In genomic region chr2:119683074-119683716, GRCh38 we compare ENCODE assay signal across 19 cellular contexts. TPM values are rescaled to one million over a fixed set of nuclear protein-coding genes. Genes with fewer than 3 reads are reported as not detected.
A peak's percentile ranks its signal among the peaks of the same experiment; 100 is the strongest.
DNase-seq lines count a peak whose midpoint lies in the region; ATAC-seq, FAIRE-seq and TF ChIP-seq lines count a peak whose summit lies in the region.
"Had no signal": no experiment of that assay in that cellular context is flagged by ENCODE, and none has a peak within 500 bp of the region (broad histone marks: within the 10 kb centered on the region; RNA-seq: fewer than 3 reads in every experiment).

No MANE protein-coding gene starts in this region.

- TF ChIP-seq CTCF in GM23338 (conservative IDR thresholded peaks at IDR 0.05; ENCODE audit: low read depth in 2 of 2) = no peak
- no peak for TF ChIP-seq CTCF in GM12878 (IDR thresholded peaks at IDR 0.05 in 2 of 3, conservative IDR thresholded peaks at IDR 0.05 in 1 of 3; ENCODE audit: control insufficient read depth in 2 of 3, extremely low read depth in 1 of 3, insufficient read depth in 1 of 3, low read depth in 3 of 3, low read length in 3 of 3)
- TF ChIP-seq CTCF in neural cell (IDR thresholded peaks at IDR 0.05; ENCODE audit: poor library complexity, severe bottlenecking) = no peak

- H3K27me3 ChIP-seq in GM23338 (ENCODE audit: insufficient read depth) (no peaks in the 10 kb centered on the region), GM12878 (replicated peaks in 1 of 2; ENCODE audit: control insufficient read depth in 2 of 2, insufficient read depth in 2 of 2, low read length in 1 of 2) (no peaks in the 10 kb centered on the region), neural cell (ENCODE audit: insufficient read depth, low read depth, low read length) (no peaks in the 10 kb centered on the region)
- H3K27me3 ChIP-seq: pancreas, Peyer's patch, transverse colon had no signal

- ATAC-seq in GM23338 (no peak; the same call in 2 of the 3 replicates), GM12878 (no peak), HG03571 (IDR thresholded peaks at IDR 0.05; ENCODE audit: unreplicated experiment) (no peak), HG03159 (IDR thresholded peaks at IDR 0.05; ENCODE audit: unreplicated experiment) (no peak)
- ATAC-seq: activated T-cell treated with anti-CD3 and anti-CD28 coated beads, Interleukin-2, amount 50 U/mL, for 4 hours; left colon; pancreas had no signal

- H3K27ac ChIP-seq in GM23338 (ENCODE audit: low read depth) (no peak overlapping the region), GM12878 (ENCODE audit: control insufficient read depth, insufficient read depth) (no peak overlapping the region), neural cell (ENCODE audit: low read length) (no peak overlapping the region)
- H3K27ac ChIP-seq: pancreas, Peyer's patch, transverse colon had no signal

- H3K9ac ChIP-seq in GM12878 (ENCODE audit: control insufficient read depth, insufficient read depth, low read length) (no peak overlapping the region), neural cell (ENCODE audit: low read length) (no peak overlapping the region)

- RAD21 ChIA-PET in GM12878 (lab: Charles Lee; ENCODE audit: unreplicated experiment) = no interaction called here

- 85% methylated on average over 7 of the region's 7 CpGs for WGBS in GM12878 (ENCODE audit: insufficient coverage, insufficient replicate concordance, low lambda C conversion rate, missing lambda C conversion rate)

- peak; percentile 25; the same call in 1 of the 2 replicates for TF ChIP-seq POLR2A in GM12878 (IDR thresholded peaks at IDR 0.05; ENCODE audit: low read depth, low read length)

- H3K36me3 Mint-ChIP-seq in GM23338 (ENCODE audit: low read depth) = peaks cover 30% of the 10 kb centered on the region

- H3K4me3 ChIP-seq in GM23338 (no peak overlapping the region), GM12878 (no peak overlapping the region), neural cell (ENCODE audit: low read length) (peak overlapping the region; percentile 34)
- H3K4me3 ChIP-seq: pancreas, Peyer's patch, transverse colon had no signal

- H3K4me1 Mint-ChIP-seq in GM23338 = peaks cover 42% of the 10 kb centered on the region

- no peak for DNase-seq in GM23338 (ENCODE audit: low spot score)
- peak; percentile 33 for DNase-seq in NCI-H2171 (lab: John Stamatoyannopoulos, UW)
- DNase-seq in GM12878 (ENCODE audit: low read depth, low spot score) = no peak
- no peak for DNase-seq in midbrain (lab: John Stamatoyannopoulos, UW)
- no peak for DNase-seq in stimulated activated CD4-positive, alpha-beta T cell treated with anti-CD3 and anti-CD28 coated beads, Interleukin-2, amount 100 ng/mL, for 48 hours
- DNase-seq: activated CD4-positive, alpha-beta T cell treated with anti-CD3 and anti-CD28 coated beads, Interleukin-2, amount 50 U/mL, for 1 hour; activated T-cell treated with anti-CD3 and anti-CD28 coated beads, Interleukin-2, amount 50 U/mL, for 4 hours; AML-193; left colon; NCI-H2029 treated with DMSO at 0.1 percent for 48 hours; Peyer's patch; small intestine; transverse colon had no signal

- POLR2A ChIA-PET in GM12878 (lab: Charles Lee) = no interaction called here

- H3K4me1 ChIP-seq in GM23338 (ENCODE audit: insufficient read depth) (peaks cover 5% of the 10 kb centered on the region; the same call in 1 of the 2 replicates), GM12878 (ENCODE audit: control insufficient read depth, insufficient read depth, low read length) (peaks cover 7% of the 10 kb centered on the region)

- TF ChIP-seq EP300 in GM12878 (IDR thresholded peaks at IDR 0.05; ENCODE audit: borderline replicate concordance in 1 of 2, control insufficient read depth in 1 of 2, low read depth in 2 of 2, low read length in 2 of 2) (no peak), neural cell (conservative IDR thresholded peaks at IDR 0.05; ENCODE audit: poor library complexity, severe bottlenecking) (no peak)

- H3K9me3 ChIP-seq in GM12878 (replicated peaks; ENCODE audit: control insufficient read depth, insufficient read depth, low read length) = no peaks in the 10 kb centered on the region
- H3K9me3 ChIP-seq in neural cell (ENCODE audit: low read length) = no peaks in the 10 kb centered on the region
- H3K9me3 ChIP-seq: pancreas, Peyer's patch, transverse colon had no signal

- in situ Hi-C loops in GM12878 (cut with MboI) = no loop called here

- no peak for TF ChIP-seq RAD21 in GM12878 (IDR thresholded peaks at IDR 0.05; ENCODE audit: insufficient read depth, low read depth, low read length)
- no peak for TF ChIP-seq RAD21 in neural cell (conservative IDR thresholded peaks at IDR 0.05)

- peaks cover 9% of the 10 kb centered on the region for H3K27me3 Mint-ChIP-seq in GM23338 (ENCODE audit: insufficient read depth, low read depth, poor library complexity)

- H3K36me3 ChIP-seq in GM23338 (ENCODE audit: insufficient read depth) (no peaks in the 10 kb centered on the region), GM12878 (ENCODE audit: control insufficient read depth in 2 of 2, insufficient read depth in 2 of 2, low read length in 1 of 2) (peaks cover 3 to 9% of the 10 kb centered on the region in 2 experiments; a peak in 2 of 4 replicates), neural cell (ENCODE audit: insufficient read depth, low read length) (no peaks in the 10 kb centered on the region)

- CTCF ChIA-PET in GM12878 (lab: Yijun Ruan, JAX) = interaction anchor here (0.6 to 1.3 kb wide), 2 partner anchors 42 to 449 kb away, joined by 3 to 4 read pairs; no protein-coding TSS in a partner anchor

- no peaks in the 10 kb centered on the region; the same call in 1 of the 2 replicates for H3F3A ChIP-seq in GM23338 (replicated peaks; ENCODE audit: low read depth)
- no peaks in the 10 kb centered on the region for H3F3A ChIP-seq in neural cell (ENCODE audit: insufficient read depth, low read length, poor library complexity, severe bottlenecking)

- H3K9me2 ChIP-seq in GM23338 (ENCODE audit: insufficient read depth) (no peaks in the 10 kb centered on the region), neural cell (ENCODE audit: insufficient read depth, low read length) (no peaks in the 10 kb centered on the region)

- no peak for FAIRE-seq in GM12878 (lab: Jason Lieb, UNC)
- FAIRE-seq: D721Med, pancreas, small intestine, TTC549 had no signal

- H3K27ac Mint-ChIP-seq in GM23338 = peak overlapping the region; percentile 77; the same call in 1 of the 2 replicates

- H3K79me2 ChIP-seq in GM23338 (replicated peaks; ENCODE audit: insufficient read depth) = peaks cover 20% of the 10 kb centered on the region
- H3K79me2 ChIP-seq in GM12878 (ENCODE audit: control insufficient read depth, insufficient read depth, low read length) = peaks cover 15% of the 10 kb centered on the region
- no peaks in the 10 kb centered on the region for H3K79me2 ChIP-seq in neural cell (replicated peaks; ENCODE audit: insufficient read depth, low read length)

- H3K4me3 Mint-ChIP-seq in GM23338 = no peak overlapping the region; the same call in 2 of the 3 replicates
- H3K4me3 Mint-ChIP-seq: activated T-cell treated with anti-CD3 and anti-CD28 coated beads, Interleukin-2, amount 50 U/mL, for 4 hours had no signal

- SMC1A ChIA-PET in GM12878 (lab: Charles Lee; ENCODE audit: uncharacterized antibody, unreplicated experiment) = no interaction called here

- H2AFZ ChIP-seq in GM23338 (no peak overlapping the region), GM12878 (ENCODE audit: control insufficient read depth, low read depth, low read length) (no peak overlapping the region), neural cell (ENCODE audit: low read depth, low read length) (no peak overlapping the region)

- no TSS peak for BruUV-seq in GM12878 (replicated peaks; lab: Mats Ljungman, UMichigan)

- no peaks in the 10 kb centered on the region for H3K9me3 Mint-ChIP-seq in GM23338
- H3K9me3 Mint-ChIP-seq: activated T-cell treated with anti-CD3 and anti-CD28 coated beads, Interleukin-2, amount 50 U/mL, for 4 hours had no signal

- intact Hi-C loops in GM12878 (cut with micrococcal nuclease; ENCODE audit: unreplicated experiment) = no loop called here

- H3K4me2 ChIP-seq in GM23338 (no peak overlapping the region), GM12878 (ENCODE audit: control insufficient read depth, insufficient read depth) (no peak overlapping the region), neural cell (ENCODE audit: low read length) (no peak overlapping the region)

- peaks cover 15% of the 10 kb centered on the region for H4K20me1 ChIP-seq in GM23338 (replicated peaks; ENCODE audit: insufficient read depth)
- no peaks in the 10 kb centered on the region for H4K20me1 ChIP-seq in GM12878 (ENCODE audit: control insufficient read depth, insufficient read depth)
- H4K20me1 ChIP-seq in neural cell (ENCODE audit: insufficient read depth) = no peaks in the 10 kb centered on the region

TF ChIP-seq in GM23338, 12 proteins besides CTCF, POLR2A, EP300 and RAD21 (continues in another document):
- TF ChIP-seq JUNB (IDR thresholded peaks at IDR 0.05; ENCODE audit: unreplicated experiment) (no peak), NANOG (IDR thresholded peaks at IDR 0.05; ENCODE audit: borderline replicate concordance) (no peak)

TF ChIP-seq in neural cell, 6 proteins besides CTCF, POLR2A, EP300 and RAD21 (continues in another document):
- no peak for TF ChIP-seq EZH2 (IDR thresholded peaks at IDR 0.05; ENCODE audit: borderline replicate concordance, insufficient read depth, low read length, poor library complexity, severe bottlenecking)

RNA-seq across cellular contexts. Expression of gene TMEM177, which starts 4.2 kb away (rescaled TPM):
- 52.0 and 58.7 TPM in 2 replicates for total RNA-seq in GM23338 (2014; rRNA removed; shearing (Covaris generic))
- polyA plus RNA-seq in GM23338 (2016; fragmentation: Nextera tagmentation; extraction: Ambion mirVana) (45.1 and 50.5 TPM in 2 replicates), GM12878 (2011; rRNA removed) (7.1 and 10.9 TPM in 2 replicates), GM12878 (2014; fragmentation: Illumina TruSeq; extraction: Trizol) (8.0 and 15.6 TPM in 2 replicates), GM12878 (2014; fragmentation: Nextera tagmentation; extraction: Ambion mirVana) (1 to 10 TPM; 4.5 to 8.3 TPM), GM12878 (2014; rRNA removed) (25.5 and 29.0 TPM in 2 replicates), GM12878 (2016; fragmentation: Nextera tagmentation; extraction: Ambion mirVana) (10 to 100 TPM; 22.1 to 30.3 TPM), neural cell (10.0 and 18.0 TPM in 2 replicates)
- 25.8 and 26.2 TPM in 2 replicates for total RNA-seq in GM12878 (2013; cell fraction: nucleolus; rRNA removed)
- total RNA-seq in GM12878 (2014; rRNA removed) (23.6 and 25.2 TPM in 2 replicates), GM12878 (2014; rRNA removed; fragmentation: Illumina TruSeq; extraction: Trizol) (12.7 and 13.0 TPM in 2 replicates), GM12878 (2021) (15.1 and 17.0 TPM in 2 replicates)
- 3.0 TPM for polyA plus RNA-seq in GM12878 (2011; ENCODE audit: low read depth)
- polyA plus RNA-seq in GM12878 (2011; cell fraction: cytosol; rRNA removed) = 12.7 and 20.6 TPM in 2 replicates
- 15.3 and 17.9 TPM in 2 replicates for polyA plus RNA-seq in GM12878 (2011; cell fraction: nucleus; rRNA removed)
- 6.8 and 9.2 TPM in 2 replicates for polyA plus RNA-seq in GM12878 (2012)
- polyA minus RNA-seq in GM12878 (2011; rRNA and poly(A)+ RNA removed) = 10.1 and 17.8 TPM in 2 replicates
- polyA minus RNA-seq in GM12878 (2011; cell fraction: cytosol; rRNA and poly(A)+ RNA removed) = 3.2 and 5.0 TPM in 2 replicates
- polyA minus RNA-seq in GM12878 (2011; cell fraction: nucleus; rRNA and poly(A)+ RNA removed) = 17.8 and 27.7 TPM in 2 replicates
- 10.9 and 12.9 TPM in 2 replicates for polyA minus RNA-seq in neural cell
